ENCODE assay signal across 16 cellular contexts in genomic region chr10:21811245-21811585, GRCh38.
DNase-seq lines count a peak whose midpoint lies in the region; ATAC-seq lines count a peak whose summit lies in the region.
"Had no signal": no experiment of that assay in that cellular context is flagged by ENCODE, and none has a peak within 500 bp of the region (broad histone marks: within the 10 kb centered on the region; RNA-seq: fewer than 3 reads in every experiment).

No MANE protein-coding gene starts in this region.

- peak; percentile 19 for DNase-seq in LHCN-M2 (ENCODE audit: low read depth)
- DNase-seq in astrocyte of the hippocampus (ENCODE audit: low read depth, low spot score) = peak; percentile 36
- DNase-seq in non-pigmented ciliary epithelial cell (ENCODE audit: low read depth) = peak; percentile 5
- no peak for DNase-seq in SIG-M5 treated with dmso at 0.1 percent for 504 hours (lab: John Stamatoyannopoulos, UW; ENCODE audit: unreplicated experiment)
- DNase-seq in amygdala (lab: John Stamatoyannopoulos, UW) = no peak
- DNase-seq in NCI-H187 (lab: John Stamatoyannopoulos, UW) = no peak
- no peak for DNase-seq in stimulated activated naive CD8-positive, alpha-beta T cell treated with anti-CD3 and anti-CD28 coated beads, Interleukin-15, Interleukin-2, amounts not matched to agents 100 U/mL and 50 U/mL, for 24 hours
- DNase-seq: DMS53, HCEC 1CT, MG63, NCI-H1105, NCI-H1694 treated with DMSO at 0.1 percent for 48 hours, NCI-H2171, NCI-H510A, NCI-H82 had no signal

- peak; percentile 28 for ATAC-seq in esophagus mucosa
- ATAC-seq in stimulated activated naive CD8-positive, alpha-beta T cell treated with anti-CD3 and anti-CD28 coated beads, Interleukin-15, Interleukin-2, amounts not matched to agents 100 U/mL and 50 U/mL, for 24 hours = no peak

Comparison
In these comparisons a context has a peak if more than half of its experiments do, and no peak if none do; other contexts are left out.
1. DNase-seq: peak in LHCN-M2 (single experiment), astrocyte of the hippocampus (single experiment) and non-pigmented ciliary epithelial cell (single experiment); none in SIG-M5 treated with dmso at 0.1 percent for 504 hours (single experiment), amygdala (0 of 56), NCI-H187 (0 of 2) and stimulated activated naive CD8-positive, alpha-beta T cell treated with anti-CD3 and anti-CD28 coated beads, Interleukin-15, Interleukin-2, amounts not matched to agents 100 U/mL and 50 U/mL, for 24 hours (single experiment).